ENCODE assay signal across 10 cellular contexts in the genomic region with DNA sequence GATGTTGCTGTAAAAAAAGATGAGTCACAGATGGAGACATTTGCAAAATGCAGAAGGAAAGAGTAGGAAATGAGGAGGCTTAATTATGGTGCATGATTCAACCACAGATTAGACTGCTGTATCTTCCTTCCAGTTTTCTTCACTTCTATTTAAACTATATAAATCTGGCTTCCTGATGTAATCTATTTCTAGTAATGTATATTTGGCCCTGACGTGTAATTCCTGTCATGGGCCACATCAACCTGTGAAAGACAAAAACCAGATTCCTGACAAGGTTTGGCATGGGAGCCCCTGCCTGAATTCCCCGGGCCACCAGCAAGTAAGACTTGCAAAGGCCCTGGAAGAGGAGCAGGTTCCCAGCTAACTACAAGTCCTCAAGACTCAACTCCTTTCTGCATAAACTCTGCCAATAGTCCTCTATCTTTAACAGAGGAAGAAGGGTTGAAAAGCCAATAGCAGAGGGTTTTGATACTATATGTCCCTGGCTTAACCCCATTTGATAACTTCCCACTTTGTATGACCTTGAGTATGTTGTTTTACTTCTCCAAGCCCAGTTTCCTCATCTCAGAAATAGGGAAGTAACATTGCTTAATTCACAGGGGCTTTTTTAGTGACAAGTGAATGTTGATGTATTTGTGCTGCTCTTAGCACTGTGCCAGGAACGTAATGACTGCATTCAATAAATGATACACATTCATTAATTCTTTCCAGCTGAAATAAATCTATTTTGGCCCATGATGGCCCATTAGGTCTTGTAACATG.
DNase-seq lines count a peak whose midpoint lies in the region; ATAC-seq and TF ChIP-seq lines count a peak whose summit lies in the region.
"Had no signal": no experiment of that assay in that cellular context is flagged by ENCODE, and none has a peak within 500 bp of the region (broad histone marks: within the 10 kb centered on the region; RNA-seq: fewer than 3 reads in every experiment).

No MANE protein-coding gene starts in this region.

- in situ Hi-C loops in GM13976 (cut with MboI; ENCODE audit: low sequenced_read_pairs, unreplicated experiment), result no loop called here

- H3K36me3 ChIP-seq in cardiac muscle cell (no peaks in the 10 kb centered on the region), left ventricle myocardium inferior (no peaks in the 10 kb centered on the region), upper lobe of right lung (no peaks in the 10 kb centered on the region)
- H3K36me3 ChIP-seq: thyroid gland had no signal

- H3K4me1 ChIP-seq in cardiac muscle cell (ENCODE audit: low read depth) (peaks cover 10% of the 10 kb centered on the region), left ventricle myocardium inferior (no peaks in the 10 kb centered on the region), upper lobe of right lung (no peaks in the 10 kb centered on the region)
- H3K4me1 ChIP-seq: body of pancreas, thyroid gland had no signal

- H3K9me3 ChIP-seq in cardiac muscle cell (ENCODE audit: low read depth), result no peaks in the 10 kb centered on the region
- H3K9me3 ChIP-seq in left ventricle myocardium inferior (replicated peaks), result no peaks in the 10 kb centered on the region
- H3K9me3 ChIP-seq in upper lobe of right lung, result no peaks in the 10 kb centered on the region
- H3K9me3 ChIP-seq: body of pancreas, thyroid gland had no signal

- H3K27me3 ChIP-seq in cardiac muscle cell (no peaks in the 10 kb centered on the region), left ventricle myocardium inferior (ENCODE audit: low read depth) (no peaks in the 10 kb centered on the region), upper lobe of right lung (no peaks in the 10 kb centered on the region)
- H3K27me3 ChIP-seq: body of pancreas, thyroid gland had no signal

- H3K27ac ChIP-seq in cardiac muscle cell (peak overlapping the region; percentile 71), left ventricle myocardium inferior (replicated peaks) (no peak overlapping the region), upper lobe of right lung (no peak overlapping the region)
- H3K27ac ChIP-seq: thyroid gland had no signal

- DNase-seq in cardiac muscle cell (ENCODE audit: low read depth in 1 of 2, low spot score in 1 of 2), result peak; percentile 30 to 49
- DNase-seq in left ventricle myocardium inferior, result no peak
- DNase-seq in UCSD-AML1 (lab: John Stamatoyannopoulos, UW; ENCODE audit: unreplicated experiment), result peak; percentile 19
- DNase-seq in left ventricle myocardium superior, result no peak
- DNase-seq in upper lobe of right lung, result no peak
- no peak for DNase-seq in NCI-H1694 (lab: John Stamatoyannopoulos, UW)
- no peak for DNase-seq in NCI-H1048 (lab: John Stamatoyannopoulos, UW)
- DNase-seq in GM13976 (ENCODE audit: low spot score), result no peak
- DNase-seq: thyroid gland had no signal

- peak; percentile 69 for ATAC-seq in left ventricle myocardium superior
- peak; percentile 88 for ATAC-seq in upper lobe of right lung
- ATAC-seq: body of pancreas had no signal

- TF ChIP-seq CTCF in cardiac muscle cell (IDR thresholded peaks at IDR 0.05; ENCODE audit: low read depth, low read length), result no peak
- TF ChIP-seq CTCF in left ventricle myocardium inferior (IDR thresholded peaks at IDR 0.05; ENCODE audit: borderline replicate concordance), result no peak
- no peak for TF ChIP-seq CTCF in upper lobe of right lung (IDR thresholded peaks at IDR 0.05)
- no peak for TF ChIP-seq CTCF in GM13976 (IDR thresholded peaks at IDR 0.05; ENCODE audit: borderline replicate concordance, control extremely low read depth, extremely low read depth, insufficient read depth, missing control alignments)

- intact Hi-C loops in left ventricle myocardium inferior (cut with micrococcal nuclease), result no loop called here
- intact Hi-C loops in left ventricle myocardium superior (cut with micrococcal nuclease), result no loop called here
- intact Hi-C loops in upper lobe of right lung (cut with DNase I), result no loop called here

- H3K4me3 ChIP-seq in cardiac muscle cell (no peak overlapping the region), left ventricle myocardium inferior (no peak overlapping the region), upper lobe of right lung (no peak overlapping the region)
- H3K4me3 ChIP-seq: body of pancreas, thyroid gland had no signal

Comparison
In these comparisons a context has a peak if more than half of its experiments do, and no peak if none do; other contexts are left out.
1. DNase-seq: peak in cardiac muscle cell (2 of 2) and UCSD-AML1 (single experiment); none in left ventricle myocardium inferior (single experiment), left ventricle myocardium superior (single experiment), upper lobe of right lung (single experiment), NCI-H1694 (single experiment), NCI-H1048 (single experiment) and GM13976 (single experiment).